ENCODE assay signal across 8 cellular contexts in genomic region chr13:52070929-52071523, GRCh38. TPM values are rescaled to one million over a fixed set of nuclear protein-coding genes. Genes with fewer than 3 reads are reported as not detected.
DNase-seq lines count a peak whose midpoint lies in the region; ATAC-seq and TF ChIP-seq lines count a peak whose summit lies in the region.

No MANE protein-coding gene starts in this region.

- H3K36me3 ChIP-seq in IMR-90 (ENCODE audit: control insufficient read depth, insufficient read depth, low read length) (no peaks in the 10 kb centered on the region), kidney epithelial cell (ENCODE audit: control insufficient read depth, insufficient read depth, low read length) (no peaks in the 10 kb centered on the region)

- H2BK20ac ChIP-seq in IMR-90 (ENCODE audit: low read depth, low read length): no peak overlapping the region

- no peak overlapping the region for H2AK5ac ChIP-seq in IMR-90 (ENCODE audit: low read depth, low read length)

- peak; percentile 62 for DNase-seq in DMS 273 (lab: John Stamatoyannopoulos, UW; ENCODE audit: unreplicated experiment)
- DNase-seq in IMR-90: peak; percentile 32
- DNase-seq in activated CD4-positive, alpha-beta T cell treated with anti-CD3 and anti-CD28 coated beads, Interleukin-2, amount 50 U/mL, for 48 hours: peak; percentile 10 to 18
- DNase-seq in kidney epithelial cell (ENCODE audit: low read depth): no peak
- no peak for DNase-seq in activated effector memory CD4-positive, alpha-beta T cell treated with anti-CD3 and anti-CD28 coated beads, Interleukin-2, amount 50 U/mL, for 16 hours
- no peak for DNase-seq in C1 segment of cervical spinal cord (lab: John Stamatoyannopoulos, UW)
- no peak for DNase-seq in nephron progenitor cell
- no peak for DNase-seq in SHP77 treated with DMSO at 0.1 percent for 48 hours (lab: John Stamatoyannopoulos, UW)

- no peak overlapping the region for H3K14ac ChIP-seq in IMR-90 (replicated peaks; ENCODE audit: low read depth, low read length)

- H3K79me1 ChIP-seq in IMR-90 (ENCODE audit: low read depth in 1 of 2, low read length in 2 of 2): no peaks in the 10 kb centered on the region

- no peak overlapping the region for H3K4me3 Mint-ChIP-seq in nephron progenitor cell

- CTCF ChIA-PET in IMR-90 (lab: Yijun Ruan, JAX): interaction anchor here (0.6 to 1.5 kb wide), 2 partner anchors 57 to 667 kb away, joined by 5 to 6 read pairs; no protein-coding TSS in a partner anchor

- H2BK120ac ChIP-seq in IMR-90 (ENCODE audit: low read depth, low read length): no peak overlapping the region

- intact Hi-C loops in IMR-90 (cut with micrococcal nuclease): loop anchor here (1.0 kb wide), 1 partner anchor 56 kb away; no protein-coding TSS in a partner anchor

- H4K8ac ChIP-seq in IMR-90 (ENCODE audit: low read depth in 2 of 2, low read length in 2 of 2): no peak overlapping the region

- H3K4me2 ChIP-seq in IMR-90 (ENCODE audit: low read depth, low read length): no peak overlapping the region

- H2AK9ac ChIP-seq in IMR-90 (replicated peaks; ENCODE audit: low read depth, low read length, poor library complexity): no peak overlapping the region

- no peak overlapping the region for H3K23ac ChIP-seq in IMR-90 (ENCODE audit: low read depth, low read length)

- H3K36me3 Mint-ChIP-seq in nephron progenitor cell (ENCODE audit: low read depth): peaks cover 25% of the 10 kb centered on the region

- no peak overlapping the region for H4K5ac ChIP-seq in IMR-90 (ENCODE audit: low read depth, low read length)

- no peaks in the 10 kb centered on the region for H3K4me1 ChIP-seq in IMR-90 (ENCODE audit: control insufficient read depth, insufficient read depth, low read length)

- H3K27ac Mint-ChIP-seq in nephron progenitor cell: no peak overlapping the region

- H3K27ac ChIP-seq in IMR-90 (ENCODE audit: insufficient read depth, low read length): no peak overlapping the region

- H3K27me3 Mint-ChIP-seq in nephron progenitor cell (ENCODE audit: low read depth, poor library complexity): peaks cover 4% of the 10 kb centered on the region

- H3K27me3 ChIP-seq in IMR-90 (ENCODE audit: control insufficient read depth, insufficient read depth, low read length) (no peaks in the 10 kb centered on the region), kidney epithelial cell (ENCODE audit: control insufficient read depth, insufficient read depth, low read length) (no peaks in the 10 kb centered on the region)

- POLR2A ChIA-PET in IMR-90 (lab: Charles Lee; ENCODE audit: unreplicated experiment): no interaction called here

- H4K20me1 ChIP-seq in IMR-90 (ENCODE audit: insufficient read depth, low read length): no peaks in the 10 kb centered on the region

- no peak for TF ChIP-seq POLR2A in IMR-90 (IDR thresholded peaks at IDR 0.05; ENCODE audit: low read depth, low read length)

- no peak overlapping the region for H3K56ac ChIP-seq in IMR-90 (ENCODE audit: extremely low read depth, insufficient read depth, low read length)

- no peak overlapping the region for H3K4ac ChIP-seq in IMR-90 (ENCODE audit: low read depth, low read length)

- no CpG with 5 or more reads among the region's 1 CpG for WGBS in IMR-90 (ENCODE audit: extremely low coverage in 2 of 2, insufficient read length in 1 of 2), 2 experiments

- peak; percentile 32 for ATAC-seq in IMR-90 (ENCODE audit: low read depth)

- in situ Hi-C loops in IMR-90 (cut with MboI; ENCODE audit: low sequenced_read_pairs): no loop called here

- dilution Hi-C loops in IMR-90 (cut with HindIII; ENCODE audit: low sequenced_read_pairs, unreplicated experiment): no loop called here

- peak; percentile 16; the same call in 1 of the 2 replicates for TF ChIP-seq RAD21 in IMR-90 (IDR thresholded peaks at IDR 0.05; ENCODE audit: low read length)

- no peak overlapping the region for H3K9ac ChIP-seq in IMR-90 (ENCODE audit: low read depth, low read length)

- no peak overlapping the region for H2BK5ac ChIP-seq in IMR-90 (ENCODE audit: low read depth, low read length, poor library complexity, severe bottlenecking)

- H3K4me3 ChIP-seq in IMR-90 (ENCODE audit: insufficient read depth, low read depth, low read length) (no peak overlapping the region), kidney epithelial cell (ENCODE audit: low read depth, low read length) (no peak overlapping the region)

- peak; percentile 31; the same call in 1 of the 2 replicates for TF ChIP-seq CTCF in IMR-90 (conservative IDR thresholded peaks at IDR 0.05; ENCODE audit: low read depth, low read length)
- peak; percentile 9 for TF ChIP-seq CTCF in kidney epithelial cell (IDR thresholded peaks at IDR 0.05; ENCODE audit: insufficient read depth, low read length, poor library complexity, severe bottlenecking)
- TF ChIP-seq CTCF in nephron progenitor cell (IDR thresholded peaks at IDR 0.05): no peak

- no peak overlapping the region for H2AFZ ChIP-seq in IMR-90 (replicated peaks; ENCODE audit: low read length, poor library complexity)

- peaks cover 15% of the 10 kb centered on the region for H3K9me3 ChIP-seq in IMR-90 (ENCODE audit: control insufficient read depth, insufficient read depth, low read length)

- no peak overlapping the region for H2BK15ac ChIP-seq in IMR-90 (ENCODE audit: low read depth, low read length)

- no TSS peak for BruUV-seq in IMR-90 (replicated peaks; lab: Mats Ljungman, UMichigan)

- H3K9me3 Mint-ChIP-seq in nephron progenitor cell: peaks cover 79% of the 10 kb centered on the region

- H3K9me1 ChIP-seq in IMR-90 (ENCODE audit: insufficient read depth, low read length): no peaks in the 10 kb centered on the region

- no peaks in the 10 kb centered on the region for H3K4me1 Mint-ChIP-seq in nephron progenitor cell

- no peak overlapping the region for H4K91ac ChIP-seq in IMR-90 (ENCODE audit: insufficient read depth, low read depth, low read length)

- no peak overlapping the region for H3K18ac ChIP-seq in IMR-90 (ENCODE audit: low read depth, low read length)

TF ChIP-seq in IMR-90, 13 proteins besides CTCF, POLR2A, EP300 and RAD21:
- TF ChIP-seq CHD1 (IDR thresholded peaks at IDR 0.05; ENCODE audit: low read depth, low read length): no peak
- TF ChIP-seq MAZ (IDR thresholded peaks at IDR 0.05; ENCODE audit: borderline replicate concordance, low read depth, low read length): no peak
- TF ChIP-seq SMC3 (IDR thresholded peaks at IDR 0.05; ENCODE audit: low read depth, low read length): peak; percentile 3; the same call in 1 of the 2 replicates
- no peak for TF ChIP-seq ELK1 (IDR thresholded peaks at IDR 0.05; ENCODE audit: borderline replicate concordance, low read depth, low read length)

RNA-seq across cellular contexts. Expression of gene UTP14C, which starts 46.5 kb away (rescaled TPM):
- total RNA-seq in IMR-90 (2012; rRNA removed) (12.5 and 16.4 TPM in 2 replicates), kidney epithelial cell (18.3 and 19.6 TPM in 2 replicates)
- 7.1 and 8.2 TPM in 2 replicates for polyA plus RNA-seq in IMR-90 (2012; rRNA removed)
- 1.6 and 2.1 TPM in 2 replicates for polyA plus RNA-seq in IMR-90 (2012; cell fraction: cytosol; rRNA removed)
- 0.85 and 7.2 TPM in 2 replicates for polyA plus RNA-seq in IMR-90 (2012; cell fraction: nucleus; rRNA removed; ENCODE audit: low replicate concordance)

RNA-seq across cellular contexts. Expression of gene NEK5, which starts 57.8 kb away (rescaled TPM):
- total RNA-seq in IMR-90 (2012; rRNA removed) (under 0.01 TPM in 1 of 2 replicates, not detected in the other), kidney epithelial cell (0.33 and 0.82 TPM in 2 replicates)
- polyA plus RNA-seq in IMR-90 (2012; rRNA removed): 0.03 TPM in 1 of 2 replicates, not detected in the other
- 0.01 TPM in 1 of 2 replicates, not detected in the other for polyA plus RNA-seq in IMR-90 (2012; cell fraction: cytosol; rRNA removed)
- 0.07 TPM in 1 of 2 replicates, not detected in the other for polyA plus RNA-seq in IMR-90 (2012; cell fraction: nucleus; rRNA removed; ENCODE audit: low replicate concordance)

RNA-seq across cellular contexts. Expression of gene ALG11, which starts 58.8 kb away (rescaled TPM):
- total RNA-seq in IMR-90 (2012; rRNA removed): 12.7 and 25.6 TPM in 2 replicates
- polyA plus RNA-seq in IMR-90 (2012; rRNA removed): 6.5 and 10.0 TPM in 2 replicates
- 0.98 and 1.5 TPM in 2 replicates for polyA plus RNA-seq in IMR-90 (2012; cell fraction: cytosol; rRNA removed)
- polyA plus RNA-seq in IMR-90 (2012; cell fraction: nucleus; rRNA removed; ENCODE audit: low replicate concordance): 2.8 and 10.4 TPM in 2 replicates
- 15.5 and 18.1 TPM in 2 replicates for total RNA-seq in kidney epithelial cell

RNA-seq across cellular contexts. Expression of gene ATP7B, which starts 59.8 kb away (rescaled TPM):
- total RNA-seq in IMR-90 (2012; rRNA removed) (2.2 and 2.7 TPM in 2 replicates), kidney epithelial cell (11.2 and 11.4 TPM in 2 replicates)
- 2.2 and 2.9 TPM in 2 replicates for polyA plus RNA-seq in IMR-90 (2012; rRNA removed)
- 0.97 and 1.7 TPM in 2 replicates for polyA plus RNA-seq in IMR-90 (2012; cell fraction: cytosol; rRNA removed)
- polyA plus RNA-seq in IMR-90 (2012; cell fraction: nucleus; rRNA removed; ENCODE audit: low replicate concordance): 7.2 and 9.2 TPM in 2 replicates

Comparison
In these comparisons a context has a peak if more than half of its experiments do, and no peak if none do; other contexts are left out.
1. DNase-seq: peak in DMS 273 (single experiment), IMR-90 (single experiment) and activated CD4-positive, alpha-beta T cell treated with anti-CD3 and anti-CD28 coated beads, Interleukin-2, amount 50 U/mL, for 48 hours (2 of 2); none in kidney epithelial cell (single experiment), activated effector memory CD4-positive, alpha-beta T cell treated with anti-CD3 and anti-CD28 coated beads, Interleukin-2, amount 50 U/mL, for 16 hours (single experiment), C1 segment of cervical spinal cord (0 of 14), nephron progenitor cell (single experiment) and SHP77 treated with DMSO at 0.1 percent for 48 hours (single experiment).